ENCODE assay signal across 8 cellular contexts in genomic region chr12:2752676-2753371, GRCh38. TPM values are rescaled to one million over a fixed set of nuclear protein-coding genes. Genes with fewer than 3 reads are reported as not detected.
DNase-seq lines count a peak whose midpoint lies in the region; ATAC-seq and TF ChIP-seq lines count a peak whose summit lies in the region.

No MANE protein-coding gene starts in this region.

- H3K27ac Mint-ChIP-seq in endothelial cell (ENCODE audit: unreplicated experiment) = no peak overlapping the region

- H3K36me3 Mint-ChIP-seq in endothelial cell (ENCODE audit: low read depth, unreplicated experiment) = no peaks in the 10 kb centered on the region

- peak; percentile 58 for ATAC-seq in GM18907 (IDR thresholded peaks at IDR 0.05; ENCODE audit: unreplicated experiment)

- H3K4me1 Mint-ChIP-seq in endothelial cell (ENCODE audit: unreplicated experiment) = peaks cover 5% of the 10 kb centered on the region

- no peak for TF ChIP-seq CTCF in endothelial cell (IDR thresholded peaks at IDR 0.05; ENCODE audit: unreplicated experiment)

- H3K4me3 Mint-ChIP-seq in endothelial cell (ENCODE audit: unreplicated experiment) = no peak overlapping the region

- in situ Hi-C loops in G401 (cut with HindIII; ENCODE audit: low sequenced_read_pairs) = no loop called here

- H3K9me3 Mint-ChIP-seq in endothelial cell (ENCODE audit: unreplicated experiment) = no peaks in the 10 kb centered on the region

- DNase-seq in NCI-H226 = peak; percentile 61
- peak; percentile 24 for DNase-seq in activated CD8-positive, alpha-beta memory T cell treated with anti-CD3 and anti-CD28 coated beads, Interleukin-2, amount 50 U/mL, for 1 hour (ENCODE audit: extremely low read depth)
- peak; percentile 88 for DNase-seq in endothelial cell (ENCODE audit: low spot score)
- peak; percentile 90 for DNase-seq in mesenteric fat pad (ENCODE audit: low spot score)
- peak; percentile 41 to 52 for DNase-seq in stimulated activated CD8-positive, alpha-beta memory T cell treated with anti-CD3 and anti-CD28 coated beads, Interleukin-2, amount 100 ng/mL, for 1 hour (ENCODE audit: low read depth in 2 of 2)
- no peak for DNase-seq in G401 (ENCODE audit: low spot score)
- DNase-seq in COR-L47 (lab: John Stamatoyannopoulos, UW) = no peak

- peaks cover 16% of the 10 kb centered on the region for H3K27me3 Mint-ChIP-seq in endothelial cell (ENCODE audit: unreplicated experiment)

RNA-seq across cellular contexts. Expression of gene FKBP4, which starts 41.9 kb away (rescaled TPM):
- 39.6 TPM for total RNA-seq in endothelial cell (ENCODE audit: unreplicated experiment)
- total RNA-seq in mesenteric fat pad = 51.3 TPM
- 95.0 and 137 TPM in 2 replicates for total RNA-seq in G401 (2014; rRNA removed; shearing (Covaris generic))

RNA-seq across cellular contexts. Expression of gene ITFG2, which starts 59.6 kb away (rescaled TPM):
- total RNA-seq in endothelial cell (ENCODE audit: unreplicated experiment) = 16.3 TPM
- total RNA-seq in mesenteric fat pad = 23.4 TPM
- 6.4 and 27.3 TPM in 2 replicates for total RNA-seq in G401 (2014; rRNA removed; shearing (Covaris generic))

Comparison
In these comparisons a context has a peak if more than half of its experiments do, and no peak if none do; other contexts are left out.
1. DNase-seq: peak in NCI-H226 (single experiment), activated CD8-positive, alpha-beta memory T cell treated with anti-CD3 and anti-CD28 coated beads, Interleukin-2, amount 50 U/mL, for 1 hour (single experiment), endothelial cell (single experiment), mesenteric fat pad (single experiment) and stimulated activated CD8-positive, alpha-beta memory T cell treated with anti-CD3 and anti-CD28 coated beads, Interleukin-2, amount 100 ng/mL, for 1 hour (2 of 2); none in G401 (single experiment) and COR-L47 (single experiment).